In genomic region chr2:71082402-71083252, GRCh38 we compare ENCODE assay signal across 12 cellular contexts. TPM values are rescaled to one million over a fixed set of nuclear protein-coding genes. Genes with fewer than 3 reads are reported as not detected.
DNase-seq lines count a peak whose midpoint lies in the region; ATAC-seq lines count a peak whose summit lies in the region.
"Had no signal": no experiment of that assay in that cellular context is flagged by ENCODE, and none has a peak within 500 bp of the region (broad histone marks: within the 10 kb centered on the region; RNA-seq: fewer than 3 reads in every experiment).

No MANE protein-coding gene starts in this region.

- peaks cover 6% of the 10 kb centered on the region for H3K4me1 Mint-ChIP-seq in activated CD4-positive, alpha-beta T cell treated with anti-CD3 and anti-CD28 coated beads, Interleukin-2, amount 10 ng/mL, durations not matched to agents 24 days and 14 days
- peaks cover 11% of the 10 kb centered on the region for H3K4me1 Mint-ChIP-seq in stimulated activated effector memory CD8-positive, alpha-beta T cell treated with anti-CD3 and anti-CD28 coated beads, Interleukin-12 subunit alpha, Interleukin-12 subunit beta, amount 100 ng/mL, for 72 hours

- DNase-seq in activated CD4-positive, alpha-beta T cell treated with anti-CD3 and anti-CD28 coated beads, Interleukin-2, amount 10 ng/mL, durations not matched to agents 24 days and 14 days, result no peak
- DNase-seq in activated CD4-positive, alpha-beta T cell treated with anti-CD3 and anti-CD28 coated beads, Interleukin-2, amount 50 U/mL, for 1 hour, result no peak
- DNase-seq in activated T-helper 9 cell treated with anti-CD3 and anti-CD28 coated beads, Interleukin-2, amount 50 U/mL, for 16 hours (ENCODE audit: low read depth), result peak; percentile 50
- peak; percentile 40 to 82 for DNase-seq in stimulated activated effector memory CD8-positive, alpha-beta T cell treated with anti-CD3 and anti-CD28 coated beads, Interleukin-12 subunit alpha, Interleukin-12 subunit beta, amount 100 ng/mL, for 72 hours (ENCODE audit: low spot score in 2 of 2)
- no peak for DNase-seq in DMS153 (lab: John Stamatoyannopoulos, UW)
- no peak for DNase-seq in RPMI8226
- no peak for DNase-seq in SK-N-DZ (ENCODE audit: low spot score)
- DNase-seq: dermis blood vessel endothelial cell, hippocampal formation had no signal

- H3K27me3 Mint-ChIP-seq in activated CD4-positive, alpha-beta T cell treated with anti-CD3 and anti-CD28 coated beads, Interleukin-2, amount 10 ng/mL, durations not matched to agents 24 days and 14 days, result peaks cover 7% of the 10 kb centered on the region

- intact Hi-C loops in activated CD4-positive, alpha-beta T cell treated with anti-CD3 and anti-CD28 coated beads, Interleukin-2, amount 10 ng/mL, durations not matched to agents 24 days and 14 days (cut with micrococcal nuclease), result loop anchor here (2.0 kb wide), 1 partner anchor 14 kb away; the partner anchor contains the start of gene NAGK

- no peaks in the 10 kb centered on the region for H3K9me3 Mint-ChIP-seq in activated CD4-positive, alpha-beta T cell treated with anti-CD3 and anti-CD28 coated beads, Interleukin-2, amount 10 ng/mL, durations not matched to agents 24 days and 14 days
- H3K9me3 Mint-ChIP-seq in stimulated activated effector memory CD8-positive, alpha-beta T cell treated with anti-CD3 and anti-CD28 coated beads, Interleukin-12 subunit alpha, Interleukin-12 subunit beta, amount 100 ng/mL, for 72 hours, result no peaks in the 10 kb centered on the region
- H3K9me3 Mint-ChIP-seq: IgD-negative memory B cell had no signal

- peak overlapping the region; percentile 45 for H3K27ac Mint-ChIP-seq in activated CD4-positive, alpha-beta T cell treated with anti-CD3 and anti-CD28 coated beads, Interleukin-2, amount 10 ng/mL, durations not matched to agents 24 days and 14 days
- H3K27ac Mint-ChIP-seq in stimulated activated effector memory CD8-positive, alpha-beta T cell treated with anti-CD3 and anti-CD28 coated beads, Interleukin-12 subunit alpha, Interleukin-12 subunit beta, amount 100 ng/mL, for 72 hours, result peak overlapping the region; percentile 87

- peaks cover 8% of the 10 kb centered on the region for H3K36me3 Mint-ChIP-seq in activated CD4-positive, alpha-beta T cell treated with anti-CD3 and anti-CD28 coated beads, Interleukin-2, amount 10 ng/mL, durations not matched to agents 24 days and 14 days (ENCODE audit: low read depth)
- H3K36me3 Mint-ChIP-seq in stimulated activated effector memory CD8-positive, alpha-beta T cell treated with anti-CD3 and anti-CD28 coated beads, Interleukin-12 subunit alpha, Interleukin-12 subunit beta, amount 100 ng/mL, for 72 hours, result peaks cover 25% of the 10 kb centered on the region

- peak; percentile 54 for ATAC-seq in HG03460 (IDR thresholded peaks at IDR 0.05; ENCODE audit: unreplicated experiment)
- ATAC-seq in stimulated activated effector memory CD8-positive, alpha-beta T cell treated with anti-CD3 and anti-CD28 coated beads, Interleukin-12 subunit alpha, Interleukin-12 subunit beta, amount 100 ng/mL, for 72 hours, result peak; percentile 99
- ATAC-seq: HCT116 had no signal

- no peak overlapping the region for H3K4me3 Mint-ChIP-seq in activated CD4-positive, alpha-beta T cell treated with anti-CD3 and anti-CD28 coated beads, Interleukin-2, amount 10 ng/mL, durations not matched to agents 24 days and 14 days
- peak overlapping the region; percentile 41 for H3K4me3 Mint-ChIP-seq in stimulated activated effector memory CD8-positive, alpha-beta T cell treated with anti-CD3 and anti-CD28 coated beads, Interleukin-12 subunit alpha, Interleukin-12 subunit beta, amount 100 ng/mL, for 72 hours
- H3K4me3 Mint-ChIP-seq: IgD-negative memory B cell had no signal

RNA-seq across cellular contexts. Expression of gene NAGK, which starts 14.2 kb away (rescaled TPM):
- total RNA-seq in activated CD4-positive, alpha-beta T cell treated with anti-CD3 and anti-CD28 coated beads, Interleukin-2, amount 10 ng/mL, durations not matched to agents 24 days and 14 days, result 55.9 and 67.1 TPM in 2 replicates
- 20.2 and 24.3 TPM in 2 replicates for polyA plus RNA-seq in SK-N-DZ (2014; cell fraction: cytosol; rRNA removed)
- 96.2 and 120 TPM in 2 replicates for polyA plus RNA-seq in SK-N-DZ (2014; cell fraction: nucleus; rRNA removed)

RNA-seq across cellular contexts. Expression of gene MCEE, which starts 47.4 kb away (rescaled TPM):
- 14.4 and 17.2 TPM in 2 replicates for total RNA-seq in activated CD4-positive, alpha-beta T cell treated with anti-CD3 and anti-CD28 coated beads, Interleukin-2, amount 10 ng/mL, durations not matched to agents 24 days and 14 days
- polyA plus RNA-seq in SK-N-DZ (2014; cell fraction: cytosol; rRNA removed), result 17.0 and 20.7 TPM in 2 replicates
- polyA plus RNA-seq in SK-N-DZ (2014; cell fraction: nucleus; rRNA removed), result 24.5 and 29.6 TPM in 2 replicates

RNA-seq across cellular contexts. Expression of gene MPHOSPH10, which starts 47.8 kb away (rescaled TPM):
- 69.4 and 74.5 TPM in 2 replicates for total RNA-seq in activated CD4-positive, alpha-beta T cell treated with anti-CD3 and anti-CD28 coated beads, Interleukin-2, amount 10 ng/mL, durations not matched to agents 24 days and 14 days
- 25.1 and 33.5 TPM in 2 replicates for polyA plus RNA-seq in SK-N-DZ (2014; cell fraction: cytosol; rRNA removed)
- polyA plus RNA-seq in SK-N-DZ (2014; cell fraction: nucleus; rRNA removed), result 28.4 and 31.3 TPM in 2 replicates

Comparison
In these comparisons a context has a peak if more than half of its experiments do, and no peak if none do; other contexts are left out.
1. DNase-seq: peak in activated T-helper 9 cell treated with anti-CD3 and anti-CD28 coated beads, Interleukin-2, amount 50 U/mL, for 16 hours (single experiment) and stimulated activated effector memory CD8-positive, alpha-beta T cell treated with anti-CD3 and anti-CD28 coated beads, Interleukin-12 subunit alpha, Interleukin-12 subunit beta, amount 100 ng/mL, for 72 hours (2 of 2); none in activated CD4-positive, alpha-beta T cell treated with anti-CD3 and anti-CD28 coated beads, Interleukin-2, amount 10 ng/mL, durations not matched to agents 24 days and 14 days (single experiment), activated CD4-positive, alpha-beta T cell treated with anti-CD3 and anti-CD28 coated beads, Interleukin-2, amount 50 U/mL, for 1 hour (single experiment), DMS153 (single experiment), RPMI8226 (single experiment) and SK-N-DZ (single experiment).